ENCODE assay signal across 14 cellular contexts in genomic region chr11:75813126-75813525, GRCh38. TPM values are rescaled to one million over a fixed set of nuclear protein-coding genes. Genes with fewer than 3 reads are reported as not detected.
DNase-seq lines count a peak whose midpoint lies in the region; ATAC-seq and TF ChIP-seq lines count a peak whose summit lies in the region.
"Had no signal": no experiment of that assay in that cellular context is flagged by ENCODE, and none has a peak within 500 bp of the region (broad histone marks: within the 10 kb centered on the region; RNA-seq: fewer than 3 reads in every experiment).

No MANE protein-coding gene starts in this region.

- H2AFZ ChIP-seq in PC-9 = no peak overlapping the region
- no peak overlapping the region for H2AFZ ChIP-seq in osteoblast (ENCODE audit: low read length)

- H3K9me3 ChIP-seq in cardiac muscle cell (ENCODE audit: low read depth) (no peaks in the 10 kb centered on the region), PC-9 (ENCODE audit: insufficient read depth, low read depth) (no peaks in the 10 kb centered on the region), right cardiac atrium (ENCODE audit: control insufficient read depth, low read length) (no peaks in the 10 kb centered on the region), thyroid gland (no peaks in the 10 kb centered on the region), osteoblast (ENCODE audit: low read depth, low read length) (no peaks in the 10 kb centered on the region)
- H3K9me3 ChIP-seq: pancreas had no signal

- H3F3A ChIP-seq in PC-9 (ENCODE audit: insufficient read depth, low read depth) = peaks cover 39% of the 10 kb centered on the region

- CTCF ChIA-PET in PC-9 (lab: Charles Lee) = interaction anchor here (1.0 to 1.9 kb wide), 2 partner anchors 10 to 339 kb away, joined by 7 read pairs; no protein-coding TSS in a partner anchor

- no peak overlapping the region for H3K4me3 ChIP-seq in cardiac muscle cell
- H3K4me3 ChIP-seq in PC-9 = peak overlapping the region; percentile 84; the same call in 1 of the 2 replicates
- no peak overlapping the region for H3K4me3 ChIP-seq in right cardiac atrium (ENCODE audit: low read length)
- no peak overlapping the region for H3K4me3 ChIP-seq in thyroid gland (replicated peaks in 1 of 3)
- H3K4me3 ChIP-seq in osteoblast (ENCODE audit: insufficient read depth, low read length) = no peak overlapping the region
- H3K4me3 ChIP-seq: pancreas had no signal

- no TSS peak for BruUV-seq in PC-9 (replicated peaks; lab: Mats Ljungman, UMichigan)

- POLR2A ChIA-PET in PC-9 (lab: Charles Lee; ENCODE audit: unreplicated experiment) = interaction anchor here (0.5 kb wide), 1 partner anchor 471 kb away, joined by 3 read pairs; no protein-coding TSS in a partner anchor

- H4K20me1 ChIP-seq in PC-9 (ENCODE audit: insufficient read depth) (no peaks in the 10 kb centered on the region), osteoblast (ENCODE audit: insufficient read depth, low read length) (peaks cover 15% of the 10 kb centered on the region)

- H3K4me1 ChIP-seq in cardiac muscle cell (ENCODE audit: low read depth) (peaks cover 17% of the 10 kb centered on the region), PC-9 (replicated peaks; ENCODE audit: insufficient read depth) (peaks cover 49% of the 10 kb centered on the region), right cardiac atrium (ENCODE audit: control insufficient read depth, insufficient read depth, low read length) (peaks cover 8% of the 10 kb centered on the region), thyroid gland (peaks cover 16 to 25% of the 10 kb centered on the region in 2 donors), osteoblast (ENCODE audit: insufficient read depth, low read length) (peaks cover 25% of the 10 kb centered on the region)

- WGBS in right cardiac atrium = 67% methylated on average over 2 of the region's 2 CpGs
- 55 to 86% methylated on average over 2 of the region's 2 CpGs for WGBS in thyroid gland, 2 donors

- ATAC-seq in right cardiac atrium = no peak
- ATAC-seq in HG02763 (IDR thresholded peaks at IDR 0.05; ENCODE audit: unreplicated experiment) = no peak
- ATAC-seq: esophagus mucosa, pancreas had no signal

- peak overlapping the region; percentile 95 for H3K27ac ChIP-seq in cardiac muscle cell
- peak overlapping the region; percentile 78 for H3K27ac ChIP-seq in PC-9
- H3K27ac ChIP-seq in right cardiac atrium (ENCODE audit: low read length) = peak overlapping the region; percentile 14
- H3K27ac ChIP-seq in thyroid gland = peak overlapping the region in 2 of 3 donors; percentile 13 to 47
- H3K27ac ChIP-seq in osteoblast (ENCODE audit: low read depth, low read length) = no peak overlapping the region

- no peak for DNase-seq in cardiac muscle cell (ENCODE audit: low read depth in 1 of 2, low spot score in 1 of 2)
- no peak for DNase-seq in cardiac septum (ENCODE audit: low spot score)
- peak in 1 of 2 experiments; percentile 72 for DNase-seq in PC-9
- no peak for DNase-seq in right cardiac atrium
- DNase-seq in thyroid gland = no peak
- no peak for DNase-seq in osteoblast (ENCODE audit: insufficient read length, low spot score, missing footprints)
- DNase-seq in epidermal melanocyte (ENCODE audit: insufficient read length, low spot score) = no peak
- DNase-seq: activated CD4-positive, alpha-beta memory T cell treated with anti-CD3 and anti-CD28 coated beads for 36 hours; activated naive CD4-positive, alpha-beta T cell treated with anti-CD3 and anti-CD28 coated beads for 36 hours; DND-41; stimulated activated CD4-positive, alpha-beta T cell treated with anti-CD3 and anti-CD28 coated beads, Interleukin-15, amount 100 ng/mL, for 24 hours had no signal

- no peaks in the 10 kb centered on the region for H3K9me2 ChIP-seq in PC-9 (ENCODE audit: insufficient read depth)

- TF ChIP-seq CTCF in cardiac muscle cell (IDR thresholded peaks at IDR 0.05; ENCODE audit: low read depth, low read length) = no peak
- TF ChIP-seq CTCF in PC-9 (conservative IDR thresholded peaks at IDR 0.05) = no peak
- no peak for TF ChIP-seq CTCF in thyroid gland (IDR thresholded peaks at IDR 0.05)
- TF ChIP-seq CTCF in osteoblast (IDR thresholded peaks at IDR 0.05; ENCODE audit: extremely low read depth, low read depth, low read length) = no peak

- H3K79me2 ChIP-seq in PC-9 (ENCODE audit: low read depth) (peaks cover 27% of the 10 kb centered on the region), osteoblast (ENCODE audit: insufficient read depth, low read length) (peaks cover 28% of the 10 kb centered on the region)

- no peaks in the 10 kb centered on the region for H3K27me3 ChIP-seq in cardiac muscle cell
- no peaks in the 10 kb centered on the region for H3K27me3 ChIP-seq in PC-9 (ENCODE audit: insufficient read depth, low read depth)
- H3K27me3 ChIP-seq in right cardiac atrium (ENCODE audit: control insufficient read depth, insufficient read depth) = no peaks in the 10 kb centered on the region
- no peaks in the 10 kb centered on the region for H3K27me3 ChIP-seq in thyroid gland
- no peaks in the 10 kb centered on the region for H3K27me3 ChIP-seq in osteoblast (ENCODE audit: insufficient read depth, low read length)
- H3K27me3 ChIP-seq: pancreas had no signal

- TF ChIP-seq POLR2A in thyroid gland (IDR thresholded peaks at IDR 0.05) = no peak

- intact Hi-C loops in cardiac septum (cut with DNase I) = no loop called here
- intact Hi-C loops in PC-9 (cut with micrococcal nuclease; ENCODE audit: unreplicated experiment) = loop anchor here (10.0 kb wide), 1 partner anchor 822 kb away; no protein-coding TSS in a partner anchor
- intact Hi-C loops in right cardiac atrium (cut with DNase I) = no loop called here
- intact Hi-C loops in thyroid gland (cut with DNase I) = no loop called here

- H3K36me3 ChIP-seq in cardiac muscle cell (no peaks in the 10 kb centered on the region), PC-9 (ENCODE audit: low read depth) (no peaks in the 10 kb centered on the region), thyroid gland (no peaks in the 10 kb centered on the region), osteoblast (ENCODE audit: insufficient read depth, low read length) (no peaks in the 10 kb centered on the region)
- H3K36me3 ChIP-seq: pancreas had no signal

- peak overlapping the region; percentile 85 for H3K4me2 ChIP-seq in PC-9
- H3K4me2 ChIP-seq in osteoblast (ENCODE audit: insufficient read depth, low read length) = no peak overlapping the region

RNA-seq across cellular contexts. Expression of gene UVRAG, which starts 1.9 kb away (rescaled TPM):
- total RNA-seq in cardiac muscle cell = 22.4 and 34.0 TPM in 2 replicates
- 21.6 and 33.3 TPM in 2 replicates for polyA plus RNA-seq in cardiac muscle cell
- total RNA-seq in cardiac septum = 13.9 TPM
- total RNA-seq in PC-9 (2021) = 18.6 and 20.4 TPM in 2 replicates
- 10 to 100 TPM; 12.6 to 18.5 (median 14.0) TPM for total RNA-seq in right cardiac atrium
- polyA plus RNA-seq in right cardiac atrium = 5.5 TPM
- 10 to 100 TPM; 27.1 to 35.9 (median 31.0) TPM for total RNA-seq in thyroid gland
- total RNA-seq in osteoblast = 28.2 and 30.4 TPM in 2 replicates

RNA-seq across cellular contexts. Expression of gene DGAT2, which starts 44.5 kb away (rescaled TPM):
- total RNA-seq in cardiac muscle cell (36.4 and 44.9 TPM in 2 replicates), cardiac septum (10.3 TPM), PC-9 (2021) (6.5 and 7.1 TPM in 2 replicates), right cardiac atrium (10 to 100 TPM in 2 of 4 donors, 1 to 10 TPM in 2; 5.7 to 18.0 (median 10.4) TPM), thyroid gland (10 to 100 TPM in 3 of 4 donors, 1 to 10 TPM in 1; 9.9 to 20.7 (median 16.3) TPM), osteoblast (2.9 and 3.6 TPM in 2 replicates)
- polyA plus RNA-seq in cardiac muscle cell (23.7 and 34.7 TPM in 2 replicates), right cardiac atrium (23.4 TPM)
